In the genomic region with DNA sequence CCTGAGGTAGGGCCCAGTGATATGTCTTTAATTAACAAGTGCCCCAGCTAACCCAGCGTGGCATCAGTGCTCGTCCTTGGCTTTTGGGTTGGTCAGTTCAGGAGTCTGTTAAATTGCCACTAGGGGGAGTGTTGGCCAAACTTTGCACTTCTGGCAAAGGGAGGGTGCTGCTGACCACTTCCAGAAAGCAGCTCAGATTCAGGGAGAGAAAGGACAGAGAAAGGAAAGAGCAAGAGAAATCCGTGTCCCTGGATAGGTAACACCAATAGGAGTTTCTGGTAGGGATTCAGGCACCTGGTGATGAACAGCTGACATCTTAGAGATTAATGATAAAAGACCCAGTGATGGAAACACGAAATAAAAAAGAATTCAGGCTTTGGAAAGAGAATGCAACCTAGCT, we compare ENCODE assay signal across 8 cellular contexts.
DNase-seq lines count a peak whose midpoint lies in the region; ATAC-seq, FAIRE-seq and TF ChIP-seq lines count a peak whose summit lies in the region.

No MANE protein-coding gene starts in this region.

- RAD21 ChIA-PET in GM12878 (lab: Charles Lee; ENCODE audit: unreplicated experiment) = interaction anchor here (0.7 to 3.2 kb wide), 8 partner anchors 18 to 215 kb away, joined by 3 to 40 read pairs (median 4); no protein-coding TSS in a partner anchor

- no TSS peak for BruUV-seq in GM12878 (replicated peaks; lab: Mats Ljungman, UMichigan)

- POLR2A ChIA-PET in GM12878 (lab: Charles Lee) = no interaction called here

- H3K79me2 ChIP-seq in GM12878 (ENCODE audit: control insufficient read depth, insufficient read depth, low read length) = no peaks in the 10 kb centered on the region

- 52% methylated on average over 4 of the region's 4 CpGs for WGBS in GM12878 (ENCODE audit: insufficient coverage, insufficient replicate concordance, low lambda C conversion rate, missing lambda C conversion rate)
- 25 to 52% (median 32%) methylated on average over 4 of the region's 4 CpGs for WGBS in stomach, 5 donors

- no peak for TF ChIP-seq EP300 in GM12878 (IDR thresholded peaks at IDR 0.05; ENCODE audit: borderline replicate concordance in 1 of 2, control insufficient read depth in 1 of 2, low read depth in 2 of 2, low read length in 2 of 2)
- TF ChIP-seq EP300 in stomach (IDR thresholded peaks at IDR 0.05) = no peak

- intact Hi-C loops in GM12878 (cut with micrococcal nuclease; ENCODE audit: unreplicated experiment) = loop anchor here (5.0 kb wide), 1 partner anchor 215 kb away; no protein-coding TSS in a partner anchor
- intact Hi-C loops in stomach (cut with DNase I; ENCODE audit: low total_unique reads) = loop anchor here (10.0 kb wide), 1 partner anchor 217 kb away; no protein-coding TSS in a partner anchor

- no peak overlapping the region for H3K4me3 ChIP-seq in GM12878
- no peak overlapping the region for H3K4me3 ChIP-seq in stomach

- H3K4me1 ChIP-seq in GM12878 (ENCODE audit: control insufficient read depth, insufficient read depth, low read length) (no peaks in the 10 kb centered on the region), stomach (peaks cover 32 to 57% (median 49%) of the 10 kb centered on the region in 4 donors)

- peaks cover 6% of the 10 kb centered on the region for H3K9me3 Mint-ChIP-seq in activated CD8-positive, alpha-beta memory T cell treated with anti-CD3 and anti-CD28 coated beads, Interleukin-2, amount 10 ng/mL, durations not matched to agents 7 days and 5 days (ENCODE audit: low read depth)

- peaks cover 34% of the 10 kb centered on the region for H3K4me1 Mint-ChIP-seq in activated CD8-positive, alpha-beta memory T cell treated with anti-CD3 and anti-CD28 coated beads, Interleukin-2, amount 10 ng/mL, durations not matched to agents 7 days and 5 days

- no peaks in the 10 kb centered on the region for H3K27me3 ChIP-seq in GM12878 (replicated peaks in 1 of 2; ENCODE audit: control insufficient read depth in 2 of 2, insufficient read depth in 2 of 2, low read length in 1 of 2)
- H3K27me3 ChIP-seq in stomach = no peaks in the 10 kb centered on the region

- FAIRE-seq in GM12878 (lab: Jason Lieb, UNC) = no peak

- CTCF ChIA-PET in activated CD8-positive, alpha-beta memory T cell treated with anti-CD3 and anti-CD28 coated beads, Interleukin-2, amount 10 ng/mL, durations not matched to agents 7 days and 5 days (lab: Charles Lee) = interaction anchor here (1.1 to 1.4 kb wide), 3 partner anchors 29 to 215 kb away, joined by 3 to 7 read pairs (median 4); no protein-coding TSS in a partner anchor
- CTCF ChIA-PET in GM12878 (lab: Yijun Ruan, JAX) = interaction anchor here (0.8 to 5.7 kb wide), 25 partner anchors 10 to 1306 kb away, joined by 3 to 94 read pairs (median 7); partner anchors contain the start of gene TARP

- SMC1A ChIA-PET in GM12878 (lab: Charles Lee; ENCODE audit: uncharacterized antibody, unreplicated experiment) = interaction anchor here (0.7 to 5.8 kb wide), 23 partner anchors 10 to 480 kb away, joined by 3 to 50 read pairs (median 4); no protein-coding TSS in a partner anchor

- no peaks in the 10 kb centered on the region for H4K20me1 ChIP-seq in GM12878 (ENCODE audit: control insufficient read depth, insufficient read depth)

- no peaks in the 10 kb centered on the region; the same call in 2 of the 3 replicates for H3K9me3 ChIP-seq in GM12878 (replicated peaks; ENCODE audit: control insufficient read depth, insufficient read depth, low read length)
- H3K9me3 ChIP-seq in stomach = no peaks in the 10 kb centered on the region

- H3K27ac ChIP-seq in GM12878 (ENCODE audit: control insufficient read depth, insufficient read depth) (no peak overlapping the region), stomach (no peak overlapping the region)

- no peak overlapping the region for H3K4me2 ChIP-seq in GM12878 (ENCODE audit: control insufficient read depth, insufficient read depth)

- TF ChIP-seq CTCF in GM12878 (IDR thresholded peaks at IDR 0.05 in 2 of 3, conservative IDR thresholded peaks at IDR 0.05 in 1 of 3; ENCODE audit: control insufficient read depth in 2 of 3, extremely low read depth in 1 of 3, insufficient read depth in 1 of 3, low read depth in 3 of 3, low read length in 3 of 3) (peak; percentile 51 to 70 (median 53)), stomach (IDR thresholded peaks at IDR 0.05) (peak in 5 of 7 experiments; percentile 67 to 81 (median 74))

- H3K27me3 Mint-ChIP-seq in activated CD8-positive, alpha-beta memory T cell treated with anti-CD3 and anti-CD28 coated beads, Interleukin-2, amount 10 ng/mL, durations not matched to agents 7 days and 5 days = no peaks in the 10 kb centered on the region

- TF ChIP-seq POLR2A in GM12878 (IDR thresholded peaks at IDR 0.05; ENCODE audit: low read depth, low read length) = no peak
- TF ChIP-seq POLR2A in stomach (IDR thresholded peaks at IDR 0.05) = no peak

- H3K36me3 Mint-ChIP-seq in activated CD8-positive, alpha-beta memory T cell treated with anti-CD3 and anti-CD28 coated beads, Interleukin-2, amount 10 ng/mL, durations not matched to agents 7 days and 5 days = peaks cover 36% of the 10 kb centered on the region

- no peak overlapping the region for H3K4me3 Mint-ChIP-seq in activated CD8-positive, alpha-beta memory T cell treated with anti-CD3 and anti-CD28 coated beads, Interleukin-2, amount 10 ng/mL, durations not matched to agents 7 days and 5 days

- H3K9ac ChIP-seq in GM12878 (ENCODE audit: control insufficient read depth, insufficient read depth, low read length) = no peak overlapping the region

- no peak for TF ChIP-seq RAD21 in GM12878 (IDR thresholded peaks at IDR 0.05; ENCODE audit: insufficient read depth, low read depth, low read length)

- in situ Hi-C loops in GM12878 (cut with MboI) = no loop called here

- no peak overlapping the region for H2AFZ ChIP-seq in GM12878 (ENCODE audit: control insufficient read depth, low read depth, low read length)

- no peak for DNase-seq in activated CD8-positive, alpha-beta memory T cell treated with anti-CD3 and anti-CD28 coated beads, Interleukin-2, amount 10 ng/mL, durations not matched to agents 7 days and 5 days
- no peak for DNase-seq in activated CD8-positive, alpha-beta memory T cell treated with anti-CD3 and anti-CD28 coated beads, Interleukin-2, amount 50 U/mL, for 4 hours
- DNase-seq in NCI-H1105 (lab: John Stamatoyannopoulos, UW) = peak; percentile 6
- no peak for DNase-seq in GM12878 (ENCODE audit: low read depth, low spot score)
- DNase-seq in iPS-NIHi7 (ENCODE audit: extremely low spot score) = peak; percentile 82
- DNase-seq in stomach = peak; percentile 57

- no peaks in the 10 kb centered on the region for H3K36me3 ChIP-seq in GM12878 (ENCODE audit: control insufficient read depth in 2 of 2, insufficient read depth in 2 of 2, low read length in 1 of 2)
- H3K36me3 ChIP-seq in stomach = no peaks in the 10 kb centered on the region

- H3K27ac Mint-ChIP-seq in activated CD8-positive, alpha-beta memory T cell treated with anti-CD3 and anti-CD28 coated beads, Interleukin-2, amount 10 ng/mL, durations not matched to agents 7 days and 5 days = peak overlapping the region; percentile 29

- ATAC-seq in activated CD8-positive, alpha-beta memory T cell treated with anti-CD3 and anti-CD28 coated beads, Interleukin-2, amount 10 ng/mL, durations not matched to agents 7 days and 5 days = no peak
- peak; percentile 98 for ATAC-seq in GM12878
- no peak for ATAC-seq in HG03095 (IDR thresholded peaks at IDR 0.05; ENCODE audit: unreplicated experiment)
- no peak for ATAC-seq in GM19455 (IDR thresholded peaks at IDR 0.05; ENCODE audit: unreplicated experiment)

TF ChIP-seq in GM12878, 131 proteins besides CTCF, POLR2A, EP300 and RAD21:
- TF ChIP-seq BCL11A (IDR thresholded peaks at IDR 0.05; ENCODE audit: low read depth, low read length) (no peak), SMC3 (IDR thresholded peaks at IDR 0.05; ENCODE audit: borderline replicate concordance, low read length) (peak; percentile 55)

Comparison
In these comparisons a context has a peak if more than half of its experiments do, and no peak if none do; other contexts are left out.
1. DNase-seq: peak in NCI-H1105 (single experiment), iPS-NIHi7 (single experiment) and stomach (single experiment); none in activated CD8-positive, alpha-beta memory T cell treated with anti-CD3 and anti-CD28 coated beads, Interleukin-2, amount 10 ng/mL, durations not matched to agents 7 days and 5 days (single experiment), activated CD8-positive, alpha-beta memory T cell treated with anti-CD3 and anti-CD28 coated beads, Interleukin-2, amount 50 U/mL, for 4 hours (single experiment) and GM12878 (single experiment).